Comparison of ENCODE assay signal across 8 cellular contexts in genomic region chr2:9703701-9704221, GRCh38.
DNase-seq lines count a peak whose midpoint lies in the region; ATAC-seq and TF ChIP-seq lines count a peak whose summit lies in the region.

No MANE protein-coding gene starts in this region.

- 64 to 70% methylated on average over 1 of the region's 3 CpGs for WGBS in mesodermal cell (ENCODE audit: insufficient coverage in 2 of 2), 2 experiments

- DNase-seq in CD4-positive, CD25-positive, alpha-beta regulatory T cell: peak in 1 of 3 donors; percentile 29
- DNase-seq in LHCN-M2 (ENCODE audit: low read depth) (peak; percentile 94), A673 (ENCODE audit: low spot score) (no peak)
- no peak for DNase-seq in activated naive CD8-positive, alpha-beta T cell treated with anti-CD3 and anti-CD28 coated beads, Interleukin-2, amount 10 ng/mL, durations not matched to agents 7 days and 5 days
- no peak for DNase-seq in stimulated activated CD4-positive, alpha-beta T cell treated with anti-CD3 and anti-CD28 coated beads, Interleukin-2, amount 100 ng/mL, for 24 hours

- CTCF ChIA-PET in A673 (lab: Charles Lee): no interaction called here

- peak overlapping the region in 1 of 4 donors; percentile 53 for H3K4me3 Mint-ChIP-seq in CD4-positive, CD25-positive, alpha-beta regulatory T cell
- H3K4me3 Mint-ChIP-seq in activated naive CD8-positive, alpha-beta T cell treated with anti-CD3 and anti-CD28 coated beads, Interleukin-2, amount 10 ng/mL, durations not matched to agents 7 days and 5 days: peak overlapping the region; percentile 21

- H3K27me3 Mint-ChIP-seq in CD4-positive, CD25-positive, alpha-beta regulatory T cell: no peaks in the 10 kb centered on the region
- peaks cover 5% of the 10 kb centered on the region for H3K27me3 Mint-ChIP-seq in activated naive CD8-positive, alpha-beta T cell treated with anti-CD3 and anti-CD28 coated beads, Interleukin-2, amount 10 ng/mL, durations not matched to agents 7 days and 5 days

- no TSS peak for BruUV-seq in A673 (replicated peaks; lab: Mats Ljungman, UMichigan)

- H3K36me3 ChIP-seq in CD4-positive, CD25-positive, alpha-beta regulatory T cell (ENCODE audit: control insufficient read depth, insufficient read depth, low read length): no peaks in the 10 kb centered on the region
- H3K36me3 ChIP-seq in mesodermal cell (ENCODE audit: control insufficient read depth, insufficient read depth, low read length): no peaks in the 10 kb centered on the region
- H3K36me3 ChIP-seq in A673 (ENCODE audit: insufficient read depth, low read length, poor library complexity, severe bottlenecking): no peaks in the 10 kb centered on the region

- no peaks in the 10 kb centered on the region for H3K36me3 Mint-ChIP-seq in CD4-positive, CD25-positive, alpha-beta regulatory T cell
- peaks cover 3% of the 10 kb centered on the region for H3K36me3 Mint-ChIP-seq in activated naive CD8-positive, alpha-beta T cell treated with anti-CD3 and anti-CD28 coated beads, Interleukin-2, amount 10 ng/mL, durations not matched to agents 7 days and 5 days

- H3K4me3 ChIP-seq in CD4-positive, CD25-positive, alpha-beta regulatory T cell (ENCODE audit: low read depth, low read length): no peak overlapping the region
- H3K4me3 ChIP-seq in mesodermal cell (ENCODE audit: extremely low read depth, insufficient read depth, low read length, poor library complexity, severe bottlenecking) (no peak overlapping the region), A673 (ENCODE audit: low read depth, low read length, poor library complexity, severe bottlenecking) (no peak overlapping the region)

- H3K4me1 Mint-ChIP-seq in CD4-positive, CD25-positive, alpha-beta regulatory T cell: peaks cover 10 to 38% (median 20%) of the 10 kb centered on the region in 4 donors
- peaks cover 23% of the 10 kb centered on the region for H3K4me1 Mint-ChIP-seq in activated naive CD8-positive, alpha-beta T cell treated with anti-CD3 and anti-CD28 coated beads, Interleukin-2, amount 10 ng/mL, durations not matched to agents 7 days and 5 days

- no peak for TF ChIP-seq CTCF in A673 (conservative IDR thresholded peaks at IDR 0.05; ENCODE audit: low read depth, low read length)

- POLR2A ChIA-PET in activated naive CD8-positive, alpha-beta T cell treated with anti-CD3 and anti-CD28 coated beads, Interleukin-2, amount 10 ng/mL, durations not matched to agents 7 days and 5 days (lab: Charles Lee): interaction anchor here (1.2 to 2.1 kb wide), 7 partner anchors 22 to 148 kb away, joined by 3 to 12 read pairs (median 5); partner anchors contain the start of genes ADAM17 and YWHAQ
- POLR2A ChIA-PET in A673 (lab: Charles Lee; ENCODE audit: low non-redundant PET): interaction anchor here (0.7 kb wide), 1 partner anchor 600 kb away, joined by 3 read pairs; no protein-coding TSS in a partner anchor

- peak overlapping the region; percentile 51 for H3K27ac ChIP-seq in CD4-positive, CD25-positive, alpha-beta regulatory T cell (ENCODE audit: insufficient read depth, low read length, poor library complexity, severe bottlenecking)
- peak overlapping the region; percentile 89 for H3K27ac ChIP-seq in mesodermal cell (ENCODE audit: low read depth, low read length, severe bottlenecking)
- H3K27ac ChIP-seq in A673 (ENCODE audit: low read depth, low read length, poor library complexity, severe bottlenecking): no peak overlapping the region

- no peaks in the 10 kb centered on the region for H3K9me3 ChIP-seq in CD4-positive, CD25-positive, alpha-beta regulatory T cell (ENCODE audit: control insufficient read depth in 2 of 2, low read length in 2 of 2)
- H3K9me3 ChIP-seq in mesodermal cell (ENCODE audit: control insufficient read depth, low read length) (peaks cover 9% of the 10 kb centered on the region), A673 (ENCODE audit: low read depth, low read length, poor library complexity, severe bottlenecking) (no peaks in the 10 kb centered on the region)

- ATAC-seq in CD4-positive, CD25-positive, alpha-beta regulatory T cell (ENCODE audit: low read depth in 2 of 2): peak in 1 of 2 donors; percentile 2
- peak; percentile 24 for ATAC-seq in activated naive CD8-positive, alpha-beta T cell treated with anti-CD3 and anti-CD28 coated beads, Interleukin-2, amount 10 ng/mL, durations not matched to agents 7 days and 5 days (ENCODE audit: low read depth)
- ATAC-seq in GM19395 (IDR thresholded peaks at IDR 0.05; ENCODE audit: unreplicated experiment): no peak
- no peak for ATAC-seq in HG02981 (IDR thresholded peaks at IDR 0.05; ENCODE audit: unreplicated experiment)

- intact Hi-C loops in A673 (cut with micrococcal nuclease; ENCODE audit: unreplicated experiment): no loop called here

- peak overlapping the region in 2 of 3 donors; percentile 62 to 71 for H3K27ac Mint-ChIP-seq in CD4-positive, CD25-positive, alpha-beta regulatory T cell
- H3K27ac Mint-ChIP-seq in activated naive CD8-positive, alpha-beta T cell treated with anti-CD3 and anti-CD28 coated beads, Interleukin-2, amount 10 ng/mL, durations not matched to agents 7 days and 5 days: peak overlapping the region; percentile 71

- peaks cover 0 to 2% (median 0%) of the 10 kb centered on the region in 7 donors for H3K9me3 Mint-ChIP-seq in CD4-positive, CD25-positive, alpha-beta regulatory T cell
- peaks cover 4% of the 10 kb centered on the region for H3K9me3 Mint-ChIP-seq in activated naive CD8-positive, alpha-beta T cell treated with anti-CD3 and anti-CD28 coated beads, Interleukin-2, amount 10 ng/mL, durations not matched to agents 7 days and 5 days

- H3K4me1 ChIP-seq in CD4-positive, CD25-positive, alpha-beta regulatory T cell (ENCODE audit: control insufficient read depth, insufficient read depth, low read length, poor library complexity, severe bottlenecking): peaks cover 28% of the 10 kb centered on the region
- peaks cover 27% of the 10 kb centered on the region for H3K4me1 ChIP-seq in mesodermal cell (ENCODE audit: control insufficient read depth, insufficient read depth, low read length, poor library complexity, severe bottlenecking)
- H3K4me1 ChIP-seq in A673 (ENCODE audit: insufficient read depth, low read length, poor library complexity, severe bottlenecking): no peaks in the 10 kb centered on the region

- H3K27me3 ChIP-seq in CD4-positive, CD25-positive, alpha-beta regulatory T cell (ENCODE audit: control insufficient read depth, insufficient read depth, low read length): no peaks in the 10 kb centered on the region
- no peaks in the 10 kb centered on the region for H3K27me3 ChIP-seq in A673 (replicated peaks; ENCODE audit: insufficient read depth, low read depth, low read length, poor library complexity)
